ENCODE assay signal across 14 cellular contexts in genomic region chr5:135371738-135372232, GRCh38. TPM values are rescaled to one million over a fixed set of nuclear protein-coding genes. Genes with fewer than 3 reads are reported as not detected.
A peak's percentile ranks its signal among the peaks of the same experiment; 100 is the strongest.
DNase-seq lines count a peak whose midpoint lies in the region; ATAC-seq and TF ChIP-seq lines count a peak whose summit lies in the region.
"Had no signal": no experiment of that assay in that cellular context is flagged by ENCODE, and none has a peak within 500 bp of the region (broad histone marks: within the 10 kb centered on the region; RNA-seq: fewer than 3 reads in every experiment).

No MANE protein-coding gene starts in this region.

- no peaks in the 10 kb centered on the region for H3K27me3 Mint-ChIP-seq in activated T-cell treated with anti-CD3 and anti-CD28 coated beads, Interleukin-2, amount 50 U/mL, for 24 hours
- H3K27me3 Mint-ChIP-seq in activated T-helper 2 cell treated with anti-CD3 and anti-CD28 coated beads, Interferon-gamma antibody, Interleukin-2, Interleukin-4, amounts not matched to agents 10 μg/mL and 5 μg/mL and 100 μg/mL, durations not matched to agents 14 hours and 24 hours and 36 hours (ENCODE audit: low read depth) = no peaks in the 10 kb centered on the region

- H3K27me3 ChIP-seq in upper lobe of right lung = no peaks in the 10 kb centered on the region
- H3K27me3 ChIP-seq: gastrocnemius medialis had no signal

- H3K9me3 Mint-ChIP-seq in activated T-cell treated with anti-CD3 and anti-CD28 coated beads, Interleukin-2, amount 50 U/mL, for 24 hours = no peaks in the 10 kb centered on the region
- no peaks in the 10 kb centered on the region for H3K9me3 Mint-ChIP-seq in activated T-helper 2 cell treated with anti-CD3 and anti-CD28 coated beads, Interferon-gamma antibody, Interleukin-2, Interleukin-4, amounts not matched to agents 10 μg/mL and 5 μg/mL and 100 μg/mL, durations not matched to agents 14 hours and 24 hours and 36 hours

- peaks cover 98% of the 10 kb centered on the region for H3K36me3 Mint-ChIP-seq in activated T-cell treated with anti-CD3 and anti-CD28 coated beads, Interleukin-2, amount 50 U/mL, for 24 hours (ENCODE audit: low read depth)
- H3K36me3 Mint-ChIP-seq in activated T-helper 2 cell treated with anti-CD3 and anti-CD28 coated beads, Interferon-gamma antibody, Interleukin-2, Interleukin-4, amounts not matched to agents 10 μg/mL and 5 μg/mL and 100 μg/mL, durations not matched to agents 14 hours and 24 hours and 36 hours (ENCODE audit: low read depth) = peaks cover 86% of the 10 kb centered on the region

- H3K4me3 Mint-ChIP-seq in activated T-cell treated with anti-CD3 and anti-CD28 coated beads, Interleukin-2, amount 50 U/mL, for 24 hours = no peak overlapping the region
- peak overlapping the region; percentile 2 for H3K4me3 Mint-ChIP-seq in activated T-helper 2 cell treated with anti-CD3 and anti-CD28 coated beads, Interferon-gamma antibody, Interleukin-2, Interleukin-4, amounts not matched to agents 10 μg/mL and 5 μg/mL and 100 μg/mL, durations not matched to agents 14 hours and 24 hours and 36 hours (ENCODE audit: low read depth)

- no peak overlapping the region for H3K4me3 ChIP-seq in upper lobe of right lung
- H3K4me3 ChIP-seq: gastrocnemius medialis had no signal

- peaks cover 58% of the 10 kb centered on the region for H3K36me3 ChIP-seq in upper lobe of right lung

- peak overlapping the region; percentile 58 for H3K27ac ChIP-seq in upper lobe of right lung
- H3K27ac ChIP-seq: gastrocnemius medialis had no signal

- no peak for TF ChIP-seq CTCF in upper lobe of right lung (IDR thresholded peaks at IDR 0.05)

- ATAC-seq in upper lobe of right lung (peak; percentile 65), HG03095 (IDR thresholded peaks at IDR 0.05; ENCODE audit: unreplicated experiment) (no peak)
- ATAC-seq: gastrocnemius medialis had no signal

- intact Hi-C loops in activated T-helper 2 cell treated with anti-CD3 and anti-CD28 coated beads, Interferon-gamma antibody, Interleukin-2, Interleukin-4, amounts not matched to agents 10 μg/mL and 5 μg/mL and 100 μg/mL, durations not matched to agents 14 hours and 24 hours and 36 hours (cut with micrococcal nuclease) = no loop called here
- intact Hi-C loops in upper lobe of right lung (cut with DNase I) = no loop called here

- H3K4me1 ChIP-seq in upper lobe of right lung = peaks cover 25% of the 10 kb centered on the region

- H3K4me1 Mint-ChIP-seq in activated T-cell treated with anti-CD3 and anti-CD28 coated beads, Interleukin-2, amount 50 U/mL, for 24 hours (ENCODE audit: low read depth) = peaks cover 42% of the 10 kb centered on the region
- H3K4me1 Mint-ChIP-seq in activated T-helper 2 cell treated with anti-CD3 and anti-CD28 coated beads, Interferon-gamma antibody, Interleukin-2, Interleukin-4, amounts not matched to agents 10 μg/mL and 5 μg/mL and 100 μg/mL, durations not matched to agents 14 hours and 24 hours and 36 hours (ENCODE audit: low read depth) = peaks cover 61% of the 10 kb centered on the region

- H3K9me3 ChIP-seq in upper lobe of right lung = no peaks in the 10 kb centered on the region
- H3K9me3 ChIP-seq: gastrocnemius medialis had no signal

- no peak for DNase-seq in activated T-cell treated with anti-CD3 and anti-CD28 coated beads, Interleukin-2, amount 50 U/mL, for 24 hours
- DNase-seq in activated T-cell treated with anti-CD3 and anti-CD28 coated beads for 4 hours = no peak
- no peak for DNase-seq in activated T-helper 2 cell treated with anti-CD3 and anti-CD28 coated beads, Interferon-gamma antibody, Interleukin-2, Interleukin-4, amounts not matched to agents 10 μg/mL and 5 μg/mL and 100 μg/mL, durations not matched to agents 14 hours and 24 hours and 36 hours (ENCODE audit: low spot score)
- DNase-seq in kidney glomerular epithelial cell (lab: John Stamatoyannopoulos, UW) = peak; percentile 22
- DNase-seq in upper lobe of right lung = no peak
- no peak for DNase-seq in stimulated activated CD4-positive, alpha-beta T cell treated with anti-CD3 and anti-CD28 coated beads, Interleukin-2, amount 100 ng/mL, for 24 hours
- DNase-seq in effector CD8-positive, alpha-beta T cell (lab: John Stamatoyannopoulos, UW) = no peak
- DNase-seq: activated CD4-positive, alpha-beta T cell treated with anti-CD3 and anti-CD28 coated beads for 1 hour; activated gamma-delta T cell; gastrocnemius medialis; GF-D8; KG1; nucleus accumbens had no signal

- H3K27ac Mint-ChIP-seq in activated T-cell treated with anti-CD3 and anti-CD28 coated beads, Interleukin-2, amount 50 U/mL, for 24 hours = peak overlapping the region; percentile 22
- H3K27ac Mint-ChIP-seq in activated T-helper 2 cell treated with anti-CD3 and anti-CD28 coated beads, Interferon-gamma antibody, Interleukin-2, Interleukin-4, amounts not matched to agents 10 μg/mL and 5 μg/mL and 100 μg/mL, durations not matched to agents 14 hours and 24 hours and 36 hours = peak overlapping the region; percentile 76

RNA-seq across cellular contexts. Expression of gene MACROH2A1, which starts 27.2 kb away (rescaled TPM):
- 285 and 302 TPM in 2 replicates for total RNA-seq in activated T-helper 2 cell treated with anti-CD3 and anti-CD28 coated beads, Interferon-gamma antibody, Interleukin-2, Interleukin-4, amounts not matched to agents 10 μg/mL and 5 μg/mL and 100 μg/mL, durations not matched to agents 14 hours and 24 hours and 36 hours
- 179 TPM for total RNA-seq in upper lobe of right lung
